15 cellular contexts compared by ENCODE assay signal in the genomic region with DNA sequence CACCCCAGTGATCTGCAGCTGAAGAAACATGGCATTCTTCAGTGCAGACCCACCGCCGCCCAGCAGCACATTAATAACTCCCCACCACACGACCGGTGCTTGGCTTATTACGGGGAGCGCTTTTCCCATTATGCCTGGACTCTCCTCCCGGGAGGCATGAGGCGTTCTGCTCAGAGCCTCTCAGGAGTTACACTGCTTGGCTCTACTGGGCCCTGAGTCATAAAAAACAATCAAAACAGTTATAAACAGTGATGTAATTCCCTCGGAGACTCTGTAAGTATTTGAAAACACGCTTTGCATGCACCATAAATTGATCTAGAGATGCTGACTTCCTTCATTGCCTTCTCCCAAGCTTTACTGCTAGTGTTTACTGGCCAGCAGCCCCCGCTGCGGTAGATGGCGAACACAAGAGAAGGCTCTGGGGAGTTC.
A peak's percentile ranks its signal among the peaks of the same experiment; 100 is the strongest.
DNase-seq lines count a peak whose midpoint lies in the region; ATAC-seq and TF ChIP-seq lines count a peak whose summit lies in the region.
"Had no signal": no experiment of that assay in that cellular context is flagged by ENCODE, and none has a peak within 500 bp of the region (broad histone marks: within the 10 kb centered on the region; RNA-seq: fewer than 3 reads in every experiment).

No MANE protein-coding gene starts in this region.

- DNase-seq in right cardiac atrium (no peak), left ventricle myocardium inferior (no peak), dedifferentiated amniotic fluid mesenchymal stem cell (ENCODE audit: extremely low spot score) (peak; percentile 74), left kidney (ENCODE audit: low read depth, low spot score) (peak; percentile 69), dorsolateral prefrontal cortex (no peak), NCI-H524 treated with DMSO at 0.1 percent for 48 hours (lab: John Stamatoyannopoulos, UW) (no peak), NCI-H774 (lab: John Stamatoyannopoulos, UW) (no peak)
- DNase-seq: 8988T, activated B cell treated with CpG ODN at 0.5 μM for 24 hours, left ventricle myocardium superior, MM.1S, NCI-H1930, NCI-H748 treated with DMSO at 0.1 percent for 48 hours, T-cell had no signal

- H3K36me3 ChIP-seq in left ventricle myocardium inferior: no peaks in the 10 kb centered on the region

- H3K27ac ChIP-seq in right cardiac atrium (ENCODE audit: low read length) (peak overlapping the region; percentile 10), left ventricle myocardium inferior (replicated peaks) (no peak overlapping the region), dorsolateral prefrontal cortex (peak overlapping the region in 6 of 59 donors; percentile 2 to 31 (median 14))

- no peak overlapping the region for H3K4me3 ChIP-seq in right cardiac atrium (ENCODE audit: low read length)
- H3K4me3 ChIP-seq in left ventricle myocardium inferior: no peak overlapping the region
- no peak overlapping the region for H3K4me3 ChIP-seq in dorsolateral prefrontal cortex

- H3K27me3 ChIP-seq in right cardiac atrium (ENCODE audit: control insufficient read depth, insufficient read depth) (no peaks in the 10 kb centered on the region), left ventricle myocardium inferior (ENCODE audit: low read depth) (no peaks in the 10 kb centered on the region), dorsolateral prefrontal cortex (no peaks in the 10 kb centered on the region)

- ATAC-seq in right cardiac atrium (peak in 1 of 2 donors; percentile 45), GM19463 (IDR thresholded peaks at IDR 0.05; ENCODE audit: unreplicated experiment) (no peak)
- ATAC-seq: left ventricle myocardium superior, T-cell had no signal

- no peaks in the 10 kb centered on the region for H3K9me3 ChIP-seq in right cardiac atrium (ENCODE audit: control insufficient read depth, low read length)
- no peaks in the 10 kb centered on the region for H3K9me3 ChIP-seq in left ventricle myocardium inferior (replicated peaks)

- H3K4me1 ChIP-seq in right cardiac atrium (ENCODE audit: control insufficient read depth, insufficient read depth, low read length) (no peaks in the 10 kb centered on the region), left ventricle myocardium inferior (peaks cover 38% of the 10 kb centered on the region)

- no peak for TF ChIP-seq CTCF in left ventricle myocardium inferior (IDR thresholded peaks at IDR 0.05; ENCODE audit: borderline replicate concordance)
- no peak for TF ChIP-seq CTCF in dorsolateral prefrontal cortex (IDR thresholded peaks at IDR 0.05 in 54 of 56, conservative IDR thresholded peaks at IDR 0.05 in 2 of 56; ENCODE audit: low read depth in 1 of 56, partially characterized antibody in 56 of 56)

- 57% methylated on average over 13 of the region's 13 CpGs for WGBS in right cardiac atrium

- intact Hi-C loops in right cardiac atrium (cut with DNase I) (no loop called here), left ventricle myocardium inferior (cut with micrococcal nuclease) (no loop called here), dorsolateral prefrontal cortex (cut with DNase I) (no loop called here)

Comparison
In these comparisons a context has a peak if more than half of its experiments do, and no peak if none do; other contexts are left out.
1. DNase-seq: peak in dedifferentiated amniotic fluid mesenchymal stem cell (single experiment) and left kidney (single experiment); none in right cardiac atrium (0 of 3), left ventricle myocardium inferior (single experiment), dorsolateral prefrontal cortex (0 of 10), NCI-H524 treated with DMSO at 0.1 percent for 48 hours (single experiment) and NCI-H774 (single experiment).